Comparison of ENCODE assay signal across 17 cellular contexts in genomic region chrX:72114306-72114705, GRCh38. TPM values are rescaled to one million over a fixed set of nuclear protein-coding genes. Genes with fewer than 3 reads are reported as not detected.
A peak's percentile ranks its signal among the peaks of the same experiment; 100 is the strongest.
DNase-seq lines count a peak whose midpoint lies in the region; ATAC-seq and TF ChIP-seq lines count a peak whose summit lies in the region.
"Had no signal": no experiment of that assay in that cellular context is flagged by ENCODE, and none has a peak within 500 bp of the region (broad histone marks: within the 10 kb centered on the region; RNA-seq: fewer than 3 reads in every experiment).

No MANE protein-coding gene starts in this region.

- H3K4me3 Mint-ChIP-seq in CD4-positive, alpha-beta memory T cell = peak overlapping the region in 2 of 8 donors; percentile 44 to 52
- H3K4me3 Mint-ChIP-seq in T-helper 17 cell = no peak overlapping the region
- H3K4me3 Mint-ChIP-seq: HFFc6 had no signal

- no peaks in the 10 kb centered on the region for H3K9me3 ChIP-seq in CD4-positive, alpha-beta memory T cell (ENCODE audit: control insufficient read depth in 1 of 2, low read length in 2 of 2)
- H3K9me3 ChIP-seq in T-helper 17 cell (ENCODE audit: control insufficient read depth, low read length, poor library complexity, severe bottlenecking) (no peaks in the 10 kb centered on the region), gastroesophageal sphincter (no peaks in the 10 kb centered on the region), sigmoid colon (no peaks in the 10 kb centered on the region)
- H3K9me3 ChIP-seq: A549 had no signal

- no peaks in the 10 kb centered on the region for H3K27me3 ChIP-seq in CD4-positive, alpha-beta memory T cell (ENCODE audit: insufficient read depth, low read length)
- H3K27me3 ChIP-seq in gastroesophageal sphincter (no peaks in the 10 kb centered on the region), sigmoid colon (no peaks in the 10 kb centered on the region)

- CTCF ChIA-PET in CD4-positive, alpha-beta memory T cell (lab: Charles Lee; ENCODE audit: partially characterized antibody) = interaction anchor here (0.7 kb wide), 1 partner anchor 94 kb away, joined by 3 read pairs; no protein-coding TSS in a partner anchor

- H3K27me3 Mint-ChIP-seq in CD4-positive, alpha-beta memory T cell = no peaks in the 10 kb centered on the region
- H3K27me3 Mint-ChIP-seq in T-helper 17 cell = no peaks in the 10 kb centered on the region

- H3K4me1 Mint-ChIP-seq in CD4-positive, alpha-beta memory T cell = peaks cover 10 to 55% (median 30%) of the 10 kb centered on the region in 4 donors
- peaks cover 17% of the 10 kb centered on the region for H3K4me1 Mint-ChIP-seq in T-helper 17 cell

- H3K9me3 Mint-ChIP-seq in CD4-positive, alpha-beta memory T cell = no peaks in the 10 kb centered on the region
- H3K9me3 Mint-ChIP-seq: HFFc6 had no signal

- H3K36me3 Mint-ChIP-seq in CD4-positive, alpha-beta memory T cell = peaks cover 0 to 4% of the 10 kb centered on the region in 2 donors
- H3K36me3 Mint-ChIP-seq in T-helper 17 cell (ENCODE audit: low read depth) = no peaks in the 10 kb centered on the region

- TF ChIP-seq CTCF in gastroesophageal sphincter (IDR thresholded peaks at IDR 0.05) = no peak
- TF ChIP-seq CTCF in sigmoid colon (IDR thresholded peaks at IDR 0.05) = no peak

- no peak overlapping the region for H3K4me3 ChIP-seq in CD4-positive, alpha-beta memory T cell (ENCODE audit: low read length in 2 of 2)
- H3K4me3 ChIP-seq in gastroesophageal sphincter = no peak overlapping the region
- H3K4me3 ChIP-seq in sigmoid colon = no peak overlapping the region
- H3K4me3 ChIP-seq: A549, GM23248, PC-9 had no signal

- TF ChIP-seq EP300 in gastroesophageal sphincter (IDR thresholded peaks at IDR 0.05) = no peak
- no peak for TF ChIP-seq EP300 in sigmoid colon (IDR thresholded peaks at IDR 0.05)

- TF ChIP-seq POLR2A in gastroesophageal sphincter (IDR thresholded peaks at IDR 0.05) (no peak), sigmoid colon (IDR thresholded peaks at IDR 0.05) (no peak)

- DNase-seq in CD4-positive, alpha-beta memory T cell = no peak
- DNase-seq in T-helper 17 cell (no peak), sigmoid colon (no peak), NCI-H2107 treated with DMSO at 0.1 percent for 48 hours (lab: John Stamatoyannopoulos, UW; ENCODE audit: unreplicated experiment) (no peak), cerebellum (ENCODE audit: low spot score) (no peak)
- DNase-seq in stimulated activated CD4-positive, alpha-beta T cell treated with anti-CD3 and anti-CD28 coated beads, Interleukin-1b, Interleukin-23, amount 100 ng/mL, for 48 hours = no peak
- DNase-seq: GM23248, HFFc6, NCI-H1436 treated with DMSO at 0.1 percent for 48 hours, NCI-H2107, NCI-H345, NCI-H69, PC-9 had no signal

- intact Hi-C loops in CD4-positive, alpha-beta memory T cell (cut with micrococcal nuclease) = no loop called here
- intact Hi-C loops in sigmoid colon (cut with DNase I) = loop anchor here (5.0 kb wide), 1 partner anchor 37 kb away; no protein-coding TSS in a partner anchor

- 76 to 100% methylated on average over 1 to 5 of the region's 6 CpGs for WGBS in gastroesophageal sphincter (ENCODE audit: low coverage in 1 of 2), 2 donors
- 66 to 81% methylated on average over 6 of the region's 6 CpGs for WGBS in sigmoid colon, 2 donors

- no peaks in the 10 kb centered on the region for H3K36me3 ChIP-seq in CD4-positive, alpha-beta memory T cell (ENCODE audit: insufficient read depth, low read length)
- H3K36me3 ChIP-seq in gastroesophageal sphincter = no peaks in the 10 kb centered on the region
- no peaks in the 10 kb centered on the region for H3K36me3 ChIP-seq in sigmoid colon

- no peak overlapping the region for H3K27ac ChIP-seq in CD4-positive, alpha-beta memory T cell (ENCODE audit: low read depth, low read length)
- H3K27ac ChIP-seq in gastroesophageal sphincter (peak overlapping the region in 3 of 4 donors; percentile 47 to 63 (median 61)), sigmoid colon (peak overlapping the region in 3 of 4 donors; percentile 42 to 58 (median 47))
- H3K27ac ChIP-seq: A549, GM23248, HL-60, PC-9 had no signal

- H3K4me1 ChIP-seq in CD4-positive, alpha-beta memory T cell (ENCODE audit: insufficient read depth, low read length) = peaks cover 20% of the 10 kb centered on the region
- H3K4me1 ChIP-seq in gastroesophageal sphincter = peaks cover 0 to 28% (median 0%) of the 10 kb centered on the region in 3 donors
- peaks cover 0 to 19% (median 13%) of the 10 kb centered on the region in 4 donors for H3K4me1 ChIP-seq in sigmoid colon

- H3K27ac Mint-ChIP-seq in CD4-positive, alpha-beta memory T cell = peak overlapping the region; percentile 42 to 75 (median 70)
- H3K27ac Mint-ChIP-seq in T-helper 17 cell = peak overlapping the region; percentile 84
- H3K27ac Mint-ChIP-seq: HFFc6 had no signal

- no peak for ATAC-seq in T-helper 17 cell
- ATAC-seq in gastroesophageal sphincter = no peak
- no peak for ATAC-seq in HG02870 (IDR thresholded peaks at IDR 0.05; ENCODE audit: unreplicated experiment)
- ATAC-seq: A549 had no signal

- POLR2A ChIA-PET in CD4-positive, alpha-beta memory T cell (lab: Charles Lee; ENCODE audit: partially characterized antibody) = interaction anchor here (0.9 to 1.2 kb wide), 2 partner anchors 13 to 96 kb away, joined by 4 to 5 read pairs; no protein-coding TSS in a partner anchor

RNA-seq across cellular contexts. Expression of gene RTL5, which starts 17.4 kb away (rescaled TPM):
- total RNA-seq in CD4-positive, alpha-beta memory T cell = 1 to 10 TPM; 7.8 to 8.4 TPM
- polyA plus RNA-seq in CD4-positive, alpha-beta memory T cell = under 1 TPM in 1 of 2 donors, not detected in 1; 0.20 TPM
- total RNA-seq in T-helper 17 cell (1 to 10 TPM; 2.6 to 2.7 TPM), gastroesophageal sphincter (10 to 100 TPM in 2 of 4 donors, 1 to 10 TPM in 2; 8.8 to 19.0 (median 9.9) TPM), sigmoid colon (1 to 10 TPM; 2.7 to 7.5 (median 4.8) TPM), cerebellum (5.2 TPM)
- 1 to 10 TPM in 2 of 3 donors, under 1 TPM in 1; 0.46 to 1.8 (median 1.6) TPM for polyA plus RNA-seq in sigmoid colon
- total RNA-seq: PC-9 had no signal
